ENCODE assay signal across 2 cellular contexts in the genomic region with DNA sequence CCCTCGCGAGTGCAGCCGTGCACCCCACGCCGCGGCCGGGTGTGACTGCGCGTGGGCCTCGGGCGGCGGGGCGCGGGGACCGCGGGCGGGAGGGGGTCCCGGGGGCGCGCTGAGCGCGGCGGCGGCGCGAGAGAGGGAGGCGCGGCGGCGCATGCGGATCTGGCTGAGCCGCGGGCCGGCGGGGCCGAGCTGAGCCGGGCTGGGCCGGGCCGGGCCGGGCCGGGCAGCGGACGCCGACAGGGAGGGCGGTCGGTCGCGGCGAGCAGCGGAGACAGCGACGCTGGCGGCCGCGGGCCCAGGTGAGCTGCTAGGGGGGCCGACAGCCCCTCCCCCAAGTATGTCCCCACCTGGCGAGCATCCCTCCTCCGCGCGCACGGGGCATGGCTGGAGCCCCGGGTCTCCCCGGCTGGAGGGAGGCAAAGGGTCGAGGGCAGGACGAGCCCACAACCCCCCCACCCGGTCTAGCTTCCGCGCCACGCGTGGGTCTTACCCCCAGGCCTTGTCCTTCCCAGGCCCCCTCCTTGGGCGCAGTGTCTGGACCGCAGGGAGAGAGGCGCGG.
TF ChIP-seq lines count a peak whose summit lies in the region.

No MANE protein-coding gene starts in this region.

TF ChIP-seq in A549, 52 proteins besides CTCF, POLR2A, EP300 and RAD21:
- no peak for TF ChIP-seq RCOR1 (IDR thresholded peaks at IDR 0.05; ENCODE audit: low read depth, low read length)
- TF ChIP-seq CEBPB (IDR thresholded peaks at IDR 0.05), result no peak
- TF ChIP-seq NPAS2 (CRISPR knock-in tag; IDR thresholded peaks at IDR 0.05; ENCODE audit: borderline replicate concordance), result no peak
- TF ChIP-seq CBX8 (IDR thresholded peaks at IDR 0.05), result no peak

TF ChIP-seq in H1, 55 proteins besides CTCF, POLR2A, EP300 and RAD21:
- TF ChIP-seq RNF2 (IDR thresholded peaks at IDR 0.05; ENCODE audit: borderline replicate concordance, low read depth, low read length, missing control alignments, poor library complexity, severe bottlenecking), result peak; percentile 21
- no peak for TF ChIP-seq TEAD4 (IDR thresholded peaks at IDR 0.05; ENCODE audit: low read depth, low read length)
- no peak for TF ChIP-seq BRCA1 (IDR thresholded peaks at IDR 0.05; ENCODE audit: low read depth, low read length)
- TF ChIP-seq RBBP5 (IDR thresholded peaks at IDR 0.05; ENCODE audit: borderline replicate concordance, low read depth, low read length), result no peak
- no peak for TF ChIP-seq BACH1 (IDR thresholded peaks at IDR 0.05; ENCODE audit: low read length)
- TF ChIP-seq, protein P1, sequence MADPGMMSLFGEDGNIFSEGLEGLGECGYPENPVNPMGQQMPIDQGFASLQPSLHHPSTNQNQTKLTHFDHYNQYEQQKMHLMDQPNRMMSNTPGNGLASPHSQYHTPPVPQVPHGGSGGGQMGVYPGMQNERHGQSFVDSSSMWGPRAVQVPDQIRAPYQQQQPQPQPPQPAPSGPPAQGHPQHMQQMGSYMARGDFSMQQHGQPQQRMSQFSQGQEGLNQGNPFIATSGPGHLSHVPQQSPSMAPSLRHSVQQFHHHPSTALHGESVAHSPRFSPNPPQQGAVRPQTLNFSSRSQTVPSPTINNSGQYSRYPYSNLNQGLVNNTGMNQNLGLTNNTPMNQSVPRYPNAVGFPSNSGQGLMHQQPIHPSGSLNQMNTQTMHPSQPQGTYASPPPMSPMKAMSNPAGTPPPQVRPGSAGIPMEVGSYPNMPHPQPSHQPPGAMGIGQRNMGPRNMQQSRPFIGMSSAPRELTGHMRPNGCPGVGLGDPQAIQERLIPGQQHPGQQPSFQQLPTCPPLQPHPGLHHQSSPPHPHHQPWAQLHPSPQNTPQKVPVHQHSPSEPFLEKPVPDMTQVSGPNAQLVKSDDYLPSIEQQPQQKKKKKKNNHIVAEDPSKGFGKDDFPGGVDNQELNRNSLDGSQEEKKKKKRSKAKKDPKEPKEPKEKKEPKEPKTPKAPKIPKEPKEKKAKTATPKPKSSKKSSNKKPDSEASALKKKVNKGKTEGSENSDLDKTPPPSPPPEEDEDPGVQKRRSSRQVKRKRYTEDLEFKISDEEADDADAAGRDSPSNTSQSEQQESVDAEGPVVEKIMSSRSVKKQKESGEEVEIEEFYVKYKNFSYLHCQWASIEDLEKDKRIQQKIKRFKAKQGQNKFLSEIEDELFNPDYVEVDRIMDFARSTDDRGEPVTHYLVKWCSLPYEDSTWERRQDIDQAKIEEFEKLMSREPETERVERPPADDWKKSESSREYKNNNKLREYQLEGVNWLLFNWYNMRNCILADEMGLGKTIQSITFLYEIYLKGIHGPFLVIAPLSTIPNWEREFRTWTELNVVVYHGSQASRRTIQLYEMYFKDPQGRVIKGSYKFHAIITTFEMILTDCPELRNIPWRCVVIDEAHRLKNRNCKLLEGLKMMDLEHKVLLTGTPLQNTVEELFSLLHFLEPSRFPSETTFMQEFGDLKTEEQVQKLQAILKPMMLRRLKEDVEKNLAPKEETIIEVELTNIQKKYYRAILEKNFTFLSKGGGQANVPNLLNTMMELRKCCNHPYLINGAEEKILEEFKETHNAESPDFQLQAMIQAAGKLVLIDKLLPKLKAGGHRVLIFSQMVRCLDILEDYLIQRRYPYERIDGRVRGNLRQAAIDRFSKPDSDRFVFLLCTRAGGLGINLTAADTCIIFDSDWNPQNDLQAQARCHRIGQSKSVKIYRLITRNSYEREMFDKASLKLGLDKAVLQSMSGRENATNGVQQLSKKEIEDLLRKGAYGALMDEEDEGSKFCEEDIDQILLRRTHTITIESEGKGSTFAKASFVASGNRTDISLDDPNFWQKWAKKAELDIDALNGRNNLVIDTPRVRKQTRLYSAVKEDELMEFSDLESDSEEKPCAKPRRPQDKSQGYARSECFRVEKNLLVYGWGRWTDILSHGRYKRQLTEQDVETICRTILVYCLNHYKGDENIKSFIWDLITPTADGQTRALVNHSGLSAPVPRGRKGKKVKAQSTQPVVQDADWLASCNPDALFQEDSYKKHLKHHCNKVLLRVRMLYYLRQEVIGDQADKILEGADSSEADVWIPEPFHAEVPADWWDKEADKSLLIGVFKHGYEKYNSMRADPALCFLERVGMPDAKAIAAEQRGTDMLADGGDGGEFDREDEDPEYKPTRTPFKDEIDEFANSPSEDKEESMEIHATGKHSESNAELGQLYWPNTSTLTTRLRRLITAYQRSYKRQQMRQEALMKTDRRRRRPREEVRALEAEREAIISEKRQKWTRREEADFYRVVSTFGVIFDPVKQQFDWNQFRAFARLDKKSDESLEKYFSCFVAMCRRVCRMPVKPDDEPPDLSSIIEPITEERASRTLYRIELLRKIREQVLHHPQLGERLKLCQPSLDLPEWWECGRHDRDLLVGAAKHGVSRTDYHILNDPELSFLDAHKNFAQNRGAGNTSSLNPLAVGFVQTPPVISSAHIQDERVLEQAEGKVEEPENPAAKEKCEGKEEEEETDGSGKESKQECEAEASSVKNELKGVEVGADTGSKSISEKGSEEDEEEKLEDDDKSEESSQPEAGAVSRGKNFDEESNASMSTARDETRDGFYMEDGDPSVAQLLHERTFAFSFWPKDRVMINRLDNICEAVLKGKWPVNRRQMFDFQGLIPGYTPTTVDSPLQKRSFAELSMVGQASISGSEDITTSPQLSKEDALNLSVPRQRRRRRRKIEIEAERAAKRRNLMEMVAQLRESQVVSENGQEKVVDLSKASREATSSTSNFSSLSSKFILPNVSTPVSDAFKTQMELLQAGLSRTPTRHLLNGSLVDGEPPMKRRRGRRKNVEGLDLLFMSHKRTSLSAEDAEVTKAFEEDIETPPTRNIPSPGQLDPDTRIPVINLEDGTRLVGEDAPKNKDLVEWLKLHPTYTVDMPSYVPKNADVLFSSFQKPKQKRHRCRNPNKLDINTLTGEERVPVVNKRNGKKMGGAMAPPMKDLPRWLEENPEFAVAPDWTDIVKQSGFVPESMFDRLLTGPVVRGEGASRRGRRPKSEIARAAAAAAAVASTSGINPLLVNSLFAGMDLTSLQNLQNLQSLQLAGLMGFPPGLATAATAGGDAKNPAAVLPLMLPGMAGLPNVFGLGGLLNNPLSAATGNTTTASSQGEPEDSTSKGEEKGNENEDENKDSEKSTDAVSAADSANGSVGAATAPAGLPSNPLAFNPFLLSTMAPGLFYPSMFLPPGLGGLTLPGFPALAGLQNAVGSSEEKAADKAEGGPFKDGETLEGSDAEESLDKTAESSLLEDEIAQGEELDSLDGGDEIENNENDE (IDR thresholded peaks at IDR 0.05; ENCODE audit: insufficient replicate concordance, low read length), result no peak
- TF ChIP-seq TAF7 (optimal IDR thresholded peaks at IDR 0.05; ENCODE audit: borderline replicate concordance, low read depth, low read length), result no peak
- no peak for TF ChIP-seq RXRA (IDR thresholded peaks at IDR 0.05; ENCODE audit: insufficient read depth, low read depth, low read length)
- peak; percentile 16; the same call in 1 of the 2 replicates for TF ChIP-seq SUZ12 (IDR thresholded peaks at IDR 0.05; ENCODE audit: low read length)
- TF ChIP-seq, protein P2, sequence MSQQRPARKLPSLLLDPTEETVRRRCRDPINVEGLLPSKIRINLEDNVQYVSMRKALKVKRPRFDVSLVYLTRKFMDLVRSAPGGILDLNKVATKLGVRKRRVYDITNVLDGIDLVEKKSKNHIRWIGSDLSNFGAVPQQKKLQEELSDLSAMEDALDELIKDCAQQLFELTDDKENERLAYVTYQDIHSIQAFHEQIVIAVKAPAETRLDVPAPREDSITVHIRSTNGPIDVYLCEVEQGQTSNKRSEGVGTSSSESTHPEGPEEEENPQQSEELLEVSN (IDR thresholded peaks at IDR 0.05), result peak; percentile 31; the same call in 1 of the 2 replicates
- no peak for TF ChIP-seq ASH2L (IDR thresholded peaks at IDR 0.05; ENCODE audit: low read length)
- no peak for TF ChIP-seq CHD1 (IDR thresholded peaks at IDR 0.05; ENCODE audit: low read depth, low read length)
- TF ChIP-seq MAFK (IDR thresholded peaks at IDR 0.05; ENCODE audit: low read depth, low read length), result no peak
- TF ChIP-seq GTF2F1 (IDR thresholded peaks at IDR 0.05; ENCODE audit: borderline replicate concordance, low read depth, low read length), result no peak
- no peak for TF ChIP-seq PHF8 (conservative IDR thresholded peaks at IDR 0.05; ENCODE audit: low read depth, low read length)
- TF ChIP-seq HDAC6 (IDR thresholded peaks at IDR 0.05; ENCODE audit: low read depth, low read length), result no peak
- TF ChIP-seq ZNF274 (IDR thresholded peaks at IDR 0.05; ENCODE audit: borderline replicate concordance, extremely low read depth, low read length), result no peak
- TF ChIP-seq HDAC2 (IDR thresholded peaks at IDR 0.05; ENCODE audit: borderline replicate concordance in 1 of 2, low read depth in 2 of 2, low read length in 2 of 2), result no peak
